Comparison of ENCODE assay signal across 2 cellular contexts in genomic region chr18:35611518-35611917, GRCh38.
TF ChIP-seq lines count a peak whose summit lies in the region.

No MANE protein-coding gene starts in this region.

TF ChIP-seq in SK-N-SH, 30 proteins besides CTCF, POLR2A, EP300 and RAD21 (continued from another document):
- TF ChIP-seq RCOR1 (IDR thresholded peaks at IDR 0.05; ENCODE audit: low read length): no peak
- no peak for TF ChIP-seq PBX3 (IDR thresholded peaks at IDR 0.05)
- TF ChIP-seq REST (IDR thresholded peaks at IDR 0.05; ENCODE audit: low read depth, low read length): no peak
- no peak for TF ChIP-seq RXRA (IDR thresholded peaks at IDR 0.05; ENCODE audit: borderline replicate concordance, low read depth)

TF ChIP-seq in SK-N-SH treated with all-trans-retinoic acid at 6 μM for 48 hours, 23 proteins besides CTCF, POLR2A, EP300 and RAD21 (continued from another document):
- no peak for TF ChIP-seq TSHZ2 (CRISPR knock-in tag; IDR thresholded peaks at IDR 0.05)
- TF ChIP-seq ZNF8 (CRISPR knock-in tag; IDR thresholded peaks at IDR 0.05): no peak
- no peak for TF ChIP-seq ARNTL (CRISPR knock-in tag; IDR thresholded peaks at IDR 0.05; ENCODE audit: borderline replicate concordance, low read depth)
